11 cellular contexts compared by ENCODE assay signal in the genomic region with DNA sequence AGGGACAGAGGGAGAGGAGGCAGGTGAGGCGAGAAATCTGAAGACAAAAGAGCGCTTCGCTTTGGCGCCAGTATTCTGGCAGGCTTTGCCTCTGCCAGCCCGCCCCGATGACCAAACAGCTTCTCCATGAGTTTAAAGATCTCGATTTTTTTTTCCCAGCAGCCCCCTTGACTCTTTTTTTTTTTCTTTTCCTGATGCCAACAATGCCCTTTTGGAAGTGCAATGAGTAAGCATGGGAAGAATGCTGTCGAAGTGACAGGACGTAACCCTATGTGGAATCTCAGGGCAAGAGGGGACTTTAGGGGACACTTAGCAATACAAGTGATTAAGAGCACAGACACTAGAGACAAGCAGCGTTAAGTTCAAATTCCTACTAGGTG.
DNase-seq lines count a peak whose midpoint lies in the region; ATAC-seq, FAIRE-seq and TF ChIP-seq lines count a peak whose summit lies in the region.
"Had no signal": no experiment of that assay in that cellular context is flagged by ENCODE, and none has a peak within 500 bp of the region (broad histone marks: within the 10 kb centered on the region; RNA-seq: fewer than 3 reads in every experiment).

No MANE protein-coding gene starts in this region.

- H3K27ac ChIP-seq in cardiac muscle cell (no peak overlapping the region), H1 (ENCODE audit: low read depth, low read length) (no peak overlapping the region), mesodermal cell (ENCODE audit: low read depth, low read length, severe bottlenecking) (no peak overlapping the region)
- H3K27ac ChIP-seq in CD4-positive, alpha-beta T cell (ENCODE audit: low read depth, low read length) = no peak overlapping the region

- no peak overlapping the region for H2BK120ac ChIP-seq in H1 (replicated peaks; ENCODE audit: low read depth, low read length)

- H3K36me3 Mint-ChIP-seq in CD4-positive, alpha-beta T cell (ENCODE audit: low read depth) = no peaks in the 10 kb centered on the region
- H3K36me3 Mint-ChIP-seq: activated naive CD4-positive, alpha-beta T cell treated with anti-CD3 and anti-CD28 coated beads, Interleukin-2, amount 50 U/mL, for 24 hours had no signal

- H3K4me2 ChIP-seq in H1 (ENCODE audit: insufficient read depth in 1 of 2, low read depth in 2 of 2, low read length in 2 of 2) = peak overlapping the region; percentile 70 to 92

- H3K9me3 Mint-ChIP-seq in CD4-positive, alpha-beta T cell = peaks cover 3% of the 10 kb centered on the region
- H3K9me3 Mint-ChIP-seq: activated CD8-positive, alpha-beta T cell treated with anti-CD3 and anti-CD28 coated beads for 36 hours had no signal

- TF ChIP-seq CTCF in cardiac muscle cell (IDR thresholded peaks at IDR 0.05; ENCODE audit: low read depth, low read length) = no peak
- no peak for TF ChIP-seq CTCF in H1 (IDR thresholded peaks at IDR 0.05; ENCODE audit: control extremely low read depth in 1 of 3, insufficient read depth in 1 of 3, low read depth in 1 of 3, low read length in 3 of 3)
- TF ChIP-seq CTCF in CD4-positive, alpha-beta T cell (IDR thresholded peaks at IDR 0.05) = no peak

- peak overlapping the region; percentile 92 for H2AFZ ChIP-seq in H1 (ENCODE audit: low read length)

- no peak overlapping the region for H2BK20ac ChIP-seq in H1 (ENCODE audit: low read length)

- peaks cover 53% of the 10 kb centered on the region for H3K27me3 ChIP-seq in cardiac muscle cell
- H3K27me3 ChIP-seq in H1 (replicated peaks in 1 of 4; ENCODE audit: control insufficient read depth in 3 of 4, extremely low read depth in 1 of 4, insufficient read depth in 3 of 4, low read length in 3 of 4) = peaks cover 0 to 6% (median 1%) of the 10 kb centered on the region in 4 experiments; a peak in 2 of 7 replicates
- H3K27me3 ChIP-seq in CD4-positive, alpha-beta T cell (ENCODE audit: control insufficient read depth, insufficient read depth, low read length) = peaks cover 37% of the 10 kb centered on the region

- WGBS in H1 (ENCODE audit: extremely low coverage in 1 of 2, insufficient coverage in 1 of 2, insufficient read length in 1 of 2, insufficient replicate concordance in 2 of 2, low coverage in 1 of 2, low lambda C conversion rate in 2 of 2, missing lambda C conversion rate in 1 of 2), 2 experiments = 2% methylated on average over 10 of the region's 10 CpGs; no CpG with 5 or more reads in 1 of the 2 experiments
- 2 to 10% methylated on average over 5 to 7 of the region's 10 CpGs for WGBS in mesodermal cell (ENCODE audit: insufficient coverage in 2 of 2), 2 experiments

- no peaks in the 10 kb centered on the region for H3K79me1 ChIP-seq in H1 (ENCODE audit: low read depth, low read length)

- H3K23ac ChIP-seq in H1 (ENCODE audit: insufficient read length) = no peak overlapping the region

- H3K79me2 ChIP-seq in H1 (ENCODE audit: control insufficient read depth in 1 of 2, insufficient read depth in 2 of 2, low read length in 2 of 2) = no peaks in the 10 kb centered on the region

- H3K4me1 Mint-ChIP-seq in CD4-positive, alpha-beta T cell (ENCODE audit: low read depth) = peaks cover 6% of the 10 kb centered on the region
- H3K4me1 Mint-ChIP-seq: activated naive CD4-positive, alpha-beta T cell treated with anti-CD3 and anti-CD28 coated beads, Interleukin-2, amount 50 U/mL, for 24 hours had no signal

- no peak overlapping the region for H3K4ac ChIP-seq in H1 (replicated peaks; ENCODE audit: insufficient read length, low read depth, low read length)

- FAIRE-seq in H1 (lab: Jason Lieb, UNC) (no peak), urothelium cell line (lab: Jason Lieb, UNC) (no peak)

- no peak overlapping the region for H4K91ac ChIP-seq in H1 (replicated peaks; ENCODE audit: insufficient read length, low read length)

- no peak overlapping the region for H3K27ac Mint-ChIP-seq in CD4-positive, alpha-beta T cell
- H3K27ac Mint-ChIP-seq: activated CD8-positive, alpha-beta T cell treated with anti-CD3 and anti-CD28 coated beads for 36 hours; activated naive CD4-positive, alpha-beta T cell treated with anti-CD3 and anti-CD28 coated beads, Interleukin-2, amount 50 U/mL, for 24 hours had no signal

- H3K18ac ChIP-seq in H1 (ENCODE audit: extremely low read depth, low read length) = no peak overlapping the region; the same call in 1 of the 2 replicates

- no peak overlapping the region for H4K5ac ChIP-seq in H1 (ENCODE audit: insufficient read length, low read depth, low read length)

- H3K4me1 ChIP-seq in cardiac muscle cell (ENCODE audit: low read depth) (peaks cover 6% of the 10 kb centered on the region), H1 (replicated peaks in 1 of 4; ENCODE audit: control insufficient read depth in 3 of 4, insufficient read depth in 4 of 4, low read length in 3 of 4) (peaks cover 0 to 6% (median 3%) of the 10 kb centered on the region in 4 experiments; a peak in 4 of 7 replicates), mesodermal cell (ENCODE audit: control insufficient read depth, insufficient read depth, low read length, poor library complexity, severe bottlenecking) (no peaks in the 10 kb centered on the region)

- intact Hi-C loops in Right ventricle myocardium inferior (cut with DNase I) = loop anchor here (2.0 to 5.0 kb wide), 2 partner anchors 21 to 33 kb away; no protein-coding TSS in a partner anchor
- intact Hi-C loops in CD4-positive, alpha-beta T cell (cut with DNase I, micrococcal nuclease) = no loop called here

- H3K27me3 Mint-ChIP-seq in CD4-positive, alpha-beta T cell = peaks cover 59% of the 10 kb centered on the region

- H4K20me1 ChIP-seq in H1 (replicated peaks in 1 of 2; ENCODE audit: control insufficient read depth in 1 of 2, insufficient read depth in 2 of 2, low read length in 2 of 2) = no peaks in the 10 kb centered on the region

- CTCF ChIA-PET in H1 (lab: Charles Lee; ENCODE audit: partially characterized antibody) = interaction anchor here (0.6 to 2.8 kb wide), 6 partner anchors 10 to 327 kb away, joined by 3 to 11 read pairs (median 4); no protein-coding TSS in a partner anchor
- CTCF ChIA-PET in CD4-positive, alpha-beta T cell (lab: Charles Lee) = no interaction called here

- no peak for TF ChIP-seq EP300 in H1 (IDR thresholded peaks at IDR 0.05; ENCODE audit: borderline replicate concordance in 1 of 2, low read depth in 2 of 2, low read length in 2 of 2)

- H2BK12ac ChIP-seq in H1 (ENCODE audit: low read depth, low read length) = no peak overlapping the region

- H3K9ac ChIP-seq in H1 (replicated peaks in 1 of 4; ENCODE audit: extremely low read depth in 1 of 4, low read depth in 3 of 4, low read length in 3 of 4) = peak overlapping the region in 3 of 4 experiments; percentile 16 to 46 (median 26); a peak in 4 of 7 replicates

- H4K8ac ChIP-seq in H1 (ENCODE audit: extremely low read depth, insufficient read depth, low read length) = no peak overlapping the region

- H3K9me3 ChIP-seq in cardiac muscle cell (ENCODE audit: low read depth) (no peaks in the 10 kb centered on the region), H1 (ENCODE audit: insufficient read depth in 2 of 2, low read depth in 1 of 2, low read length in 1 of 2) (no peaks in the 10 kb centered on the region), mesodermal cell (ENCODE audit: control insufficient read depth, low read length) (no peaks in the 10 kb centered on the region)
- no peaks in the 10 kb centered on the region for H3K9me3 ChIP-seq in CD4-positive, alpha-beta T cell (ENCODE audit: control insufficient read depth, low read length)

- H3K36me3 ChIP-seq in cardiac muscle cell (no peaks in the 10 kb centered on the region), H1 (ENCODE audit: control insufficient read depth in 2 of 4, insufficient read depth in 4 of 4, low read length in 3 of 4) (no peaks in the 10 kb centered on the region), mesodermal cell (ENCODE audit: control insufficient read depth, insufficient read depth, low read length) (no peaks in the 10 kb centered on the region)

- no peak for TF ChIP-seq RAD21 in H1 (IDR thresholded peaks at IDR 0.05 in 1 of 2, conservative IDR thresholded peaks at IDR 0.05 in 1 of 2; ENCODE audit: low read depth in 2 of 2, low read length in 2 of 2)

- no peak for TF ChIP-seq POLR2A in H1 (IDR thresholded peaks at IDR 0.05; ENCODE audit: control extremely low read depth in 1 of 2, low read depth in 2 of 2, low read length in 2 of 2)

- H2BK15ac ChIP-seq in H1 (ENCODE audit: low read length) = no peak overlapping the region

- H2BK5ac ChIP-seq in H1 (ENCODE audit: low read depth, low read length) = no peak overlapping the region

- H3K56ac ChIP-seq in H1 (replicated peaks; ENCODE audit: insufficient read length, low read depth, low read length) = no peak overlapping the region

- peak overlapping the region; percentile 50 for H3K4me3 ChIP-seq in cardiac muscle cell
- peak overlapping the region; percentile 68 to 84 (median 70) for H3K4me3 ChIP-seq in H1 (ENCODE audit: extremely low read depth in 1 of 4, insufficient read depth in 2 of 4, low read depth in 3 of 4, low read length in 4 of 4)
- H3K4me3 ChIP-seq in mesodermal cell (ENCODE audit: extremely low read depth, insufficient read depth, low read length, poor library complexity, severe bottlenecking) = peak overlapping the region; percentile 42

- H3K4me3 Mint-ChIP-seq in CD4-positive, alpha-beta T cell = no peak overlapping the region
- H3K4me3 Mint-ChIP-seq: activated CD8-positive, alpha-beta T cell treated with anti-CD3 and anti-CD28 coated beads for 36 hours; activated naive CD4-positive, alpha-beta T cell treated with anti-CD3 and anti-CD28 coated beads, Interleukin-2, amount 50 U/mL, for 24 hours had no signal

- H2AK5ac ChIP-seq in H1 (ENCODE audit: low read depth, low read length) = no peak overlapping the region

- DNase-seq in cardiac muscle cell (ENCODE audit: low read depth in 1 of 2, low spot score in 1 of 2) (no peak), Right ventricle myocardium inferior (ENCODE audit: missing footprints) (no peak), H1 (ENCODE audit: low read depth in 1 of 2, low spot score in 2 of 2) (no peak), urothelium cell line (ENCODE audit: low spot score) (peak; percentile 41)
- no peak for DNase-seq in CD4-positive, alpha-beta T cell
- DNase-seq in central memory CD4-positive, alpha-beta T cell = no peak
- DNase-seq: activated CD8-positive, alpha-beta T cell treated with anti-CD3 and anti-CD28 coated beads for 36 hours; T-helper 1 cell had no signal

- no peak overlapping the region for H3K14ac ChIP-seq in H1 (ENCODE audit: insufficient read length)

- peaks cover 12% of the 10 kb centered on the region for H3K23me2 ChIP-seq in H1 (ENCODE audit: low read depth, low read length)

- no peak for ATAC-seq in Right ventricle myocardium inferior
- no peak for ATAC-seq in CD4-positive, alpha-beta T cell (ENCODE audit: poor library complexity)
- ATAC-seq in HG03139 (IDR thresholded peaks at IDR 0.05; ENCODE audit: unreplicated experiment) = no peak
- ATAC-seq: activated CD8-positive, alpha-beta T cell treated with anti-CD3 and anti-CD28 coated beads for 36 hours had no signal

- POLR2A ChIA-PET in H1 (lab: Charles Lee; ENCODE audit: partially characterized antibody) = interaction anchor here (1.3 kb wide), 1 partner anchor 10 kb away, joined by 3 read pairs; no protein-coding TSS in a partner anchor
- POLR2A ChIA-PET in CD4-positive, alpha-beta T cell (lab: Charles Lee) = no interaction called here
